1 cellular context compared by ENCODE assay signal in genomic region chr12:49793620-49794019, GRCh38.
TF ChIP-seq lines count a peak whose summit lies in the region.

No MANE protein-coding gene starts in this region.

TF ChIP-seq in K562, 482 proteins besides CTCF, POLR2A, EP300 and RAD21:
- TF ChIP-seq RBM39 (optimal IDR thresholded peaks at IDR 0.05; ENCODE audit: low read depth, low read length) (no peak), POLR2G (IDR thresholded peaks at IDR 0.05; ENCODE audit: low read depth, low read length) (peak; percentile 36; the same call in 1 of the 2 replicates)
